ENCODE assay signal across 1 cellular context in the genomic region with DNA sequence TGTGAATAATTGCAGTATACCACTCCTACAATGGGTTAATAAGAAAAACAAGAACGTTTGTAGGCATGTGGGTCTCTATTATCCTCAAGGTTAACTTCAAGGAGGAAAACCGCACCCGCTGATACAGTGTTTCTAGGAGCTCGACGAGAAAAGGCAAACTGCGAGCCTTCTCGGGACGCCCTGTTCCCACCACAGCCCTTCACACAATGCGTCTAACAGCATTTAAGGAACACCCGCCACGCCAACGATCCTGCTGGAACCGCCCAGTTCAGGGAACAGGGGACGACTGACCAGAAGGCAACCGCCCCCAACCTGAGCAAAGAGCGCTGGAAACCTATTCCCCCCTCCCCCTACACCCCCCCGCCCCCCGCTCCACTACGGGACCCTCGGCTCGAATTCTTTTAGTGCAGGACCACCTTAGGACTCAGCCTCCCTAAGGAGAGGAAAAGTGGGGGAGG.
TF ChIP-seq lines count a peak whose summit lies in the region.

No MANE protein-coding gene starts in this region.

TF ChIP-seq in H1, 55 proteins besides CTCF, POLR2A, EP300 and RAD21:
- TF ChIP-seq RBBP5 (IDR thresholded peaks at IDR 0.05; ENCODE audit: borderline replicate concordance, low read depth, low read length) (no peak), GTF2F1 (IDR thresholded peaks at IDR 0.05; ENCODE audit: borderline replicate concordance, low read depth, low read length) (no peak), TBP (IDR thresholded peaks at IDR 0.05; ENCODE audit: low read depth, low read length) (peak; percentile 48; the same call in 1 of the 2 replicates), KDM4A (IDR thresholded peaks at IDR 0.05; ENCODE audit: low read depth, low read length, severe bottlenecking) (no peak), EGR1 (IDR thresholded peaks at IDR 0.05; ENCODE audit: borderline replicate concordance, low read depth, low read length) (no peak), SAP30 (IDR thresholded peaks at IDR 0.05; ENCODE audit: insufficient read depth, insufficient replicate concordance, low read length) (no peak), MAX (IDR thresholded peaks at IDR 0.05) (peak; percentile 44; the same call in 1 of the 2 replicates), HDAC6 (IDR thresholded peaks at IDR 0.05; ENCODE audit: low read depth, low read length) (no peak), KDM5A (IDR thresholded peaks at IDR 0.05; ENCODE audit: low read length) (no peak), TCF12 (IDR thresholded peaks at IDR 0.05; ENCODE audit: low read depth, low read length) (no peak), JUN (IDR thresholded peaks at IDR 0.05; ENCODE audit: low read depth, low read length) (no peak), TAF7 (optimal IDR thresholded peaks at IDR 0.05; ENCODE audit: borderline replicate concordance, low read depth, low read length) (peak; percentile 56), SP2 (IDR thresholded peaks at IDR 0.05; ENCODE audit: low read length) (no peak), RFX5 (IDR thresholded peaks at IDR 0.05; ENCODE audit: borderline replicate concordance, low read depth, low read length) (no peak), NRF1 (IDR thresholded peaks at IDR 0.05; ENCODE audit: low read depth, low read length) (no peak), CHD2 (IDR thresholded peaks at IDR 0.05; ENCODE audit: low read length) (no peak), TAF1 (IDR thresholded peaks at IDR 0.05; ENCODE audit: low read depth, low read length) (peak; percentile 84), NANOG (IDR thresholded peaks at IDR 0.05; ENCODE audit: insufficient read depth, low read depth, low read length, poor library complexity, severe bottlenecking) (no peak), CHD7 (IDR thresholded peaks at IDR 0.05; ENCODE audit: insufficient replicate concordance, low read length) (no peak), RNF2 (IDR thresholded peaks at IDR 0.05; ENCODE audit: borderline replicate concordance, low read depth, low read length, missing control alignments, poor library complexity, severe bottlenecking) (no peak), YY1 (IDR thresholded peaks at IDR 0.05; ENCODE audit: low read depth, low read length) (no peak), BRCA1 (IDR thresholded peaks at IDR 0.05; ENCODE audit: low read depth, low read length) (no peak), JUND (IDR thresholded peaks at IDR 0.05; ENCODE audit: low read length) (no peak), MAFK (IDR thresholded peaks at IDR 0.05; ENCODE audit: low read depth, low read length) (no peak), E2F6 (IDR thresholded peaks at IDR 0.05) (peak; percentile 45), ZNF274 (IDR thresholded peaks at IDR 0.05; ENCODE audit: borderline replicate concordance, extremely low read depth, low read length) (no peak), POLR2AphosphoS5 (IDR thresholded peaks at IDR 0.05; ENCODE audit: low read depth, low read length) (peak; percentile 60)
- TF ChIP-seq, protein P1, sequence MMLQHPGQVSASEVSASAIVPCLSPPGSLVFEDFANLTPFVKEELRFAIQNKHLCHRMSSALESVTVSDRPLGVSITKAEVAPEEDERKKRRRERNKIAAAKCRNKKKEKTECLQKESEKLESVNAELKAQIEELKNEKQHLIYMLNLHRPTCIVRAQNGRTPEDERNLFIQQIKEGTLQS (IDR thresholded peaks at IDR 0.05; ENCODE audit: insufficient read depth, low read depth, low read length) = no peak
